In the genomic region with DNA sequence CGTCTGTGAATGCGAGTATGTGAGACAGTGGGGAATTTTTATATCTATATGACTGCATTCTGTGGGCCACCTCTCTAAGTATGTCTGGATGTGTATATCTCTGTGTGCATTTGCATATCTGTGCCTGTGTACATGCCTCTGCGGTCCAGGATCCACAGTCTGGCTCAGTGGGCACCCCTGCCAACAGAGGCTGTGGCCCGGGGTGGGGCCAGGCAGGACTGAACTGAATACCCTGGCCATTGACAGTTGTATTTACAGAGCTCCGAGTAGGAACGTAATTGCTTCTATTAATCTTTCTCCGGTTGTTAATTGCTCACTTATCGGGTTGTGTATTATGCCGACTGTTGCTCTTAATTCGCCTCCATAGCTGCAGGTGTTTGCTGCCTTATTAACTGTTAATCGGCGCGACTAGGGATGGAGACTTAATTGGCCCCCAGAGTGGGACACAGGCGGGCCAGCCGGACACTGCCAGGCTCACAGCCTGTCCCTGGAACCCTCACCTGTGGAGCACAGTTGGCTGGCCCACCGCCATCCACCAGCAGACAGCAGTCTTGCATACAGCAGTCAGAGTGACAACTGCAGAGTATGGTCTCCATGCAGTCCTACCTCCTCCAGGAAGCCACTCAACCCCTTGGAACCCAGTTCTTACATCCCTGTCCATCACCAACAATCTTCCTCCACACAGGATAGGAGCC, we compare ENCODE assay signal across 15 cellular contexts. TPM values are rescaled to one million over a fixed set of nuclear protein-coding genes. Genes with fewer than 3 reads are reported as not detected.
DNase-seq lines count a peak whose midpoint lies in the region; ATAC-seq and TF ChIP-seq lines count a peak whose summit lies in the region.
"Had no signal": no experiment of that assay in that cellular context is flagged by ENCODE, and none has a peak within 500 bp of the region (broad histone marks: within the 10 kb centered on the region; RNA-seq: fewer than 3 reads in every experiment).

No MANE protein-coding gene starts in this region.

- H3K36me3 Mint-ChIP-seq in activated T-helper 17 cell treated with anti-CD3 and anti-CD28 coated beads, Interleukin-2, amount 50 U/mL, for 72 hours (ENCODE audit: low read depth), result no peaks in the 10 kb centered on the region
- H3K36me3 Mint-ChIP-seq in stimulated activated effector memory CD8-positive, alpha-beta T cell treated with anti-CD3 and anti-CD28 coated beads, Interleukin-12 subunit alpha, Interleukin-12 subunit beta, amount 100 ng/mL, for 72 hours, result peaks cover 8% of the 10 kb centered on the region
- H3K36me3 Mint-ChIP-seq: activated naive CD4-positive, alpha-beta T cell treated with anti-CD3 and anti-CD28 coated beads, Interleukin-2, amount 50 U/mL, for 72 hours had no signal

- H3K4me1 Mint-ChIP-seq in activated T-helper 17 cell treated with anti-CD3 and anti-CD28 coated beads, Interleukin-2, amount 50 U/mL, for 72 hours, result peaks cover 8% of the 10 kb centered on the region
- H3K4me1 Mint-ChIP-seq in stimulated activated effector memory CD8-positive, alpha-beta T cell treated with anti-CD3 and anti-CD28 coated beads, Interleukin-12 subunit alpha, Interleukin-12 subunit beta, amount 100 ng/mL, for 72 hours, result peaks cover 20% of the 10 kb centered on the region

- no peak for TF ChIP-seq CTCF in neural cell (IDR thresholded peaks at IDR 0.05; ENCODE audit: poor library complexity, severe bottlenecking)

- TF ChIP-seq RAD21 in neural cell (conservative IDR thresholded peaks at IDR 0.05), result no peak

- H3K9me2 ChIP-seq in neural cell (ENCODE audit: insufficient read depth, low read length), result no peaks in the 10 kb centered on the region

- no peak overlapping the region for H3K4me2 ChIP-seq in neural cell (ENCODE audit: low read length)

- no peaks in the 10 kb centered on the region for H3K9me3 Mint-ChIP-seq in activated T-helper 17 cell treated with anti-CD3 and anti-CD28 coated beads, Interleukin-2, amount 50 U/mL, for 72 hours
- no peaks in the 10 kb centered on the region for H3K9me3 Mint-ChIP-seq in stimulated activated effector memory CD8-positive, alpha-beta T cell treated with anti-CD3 and anti-CD28 coated beads, Interleukin-12 subunit alpha, Interleukin-12 subunit beta, amount 100 ng/mL, for 72 hours
- H3K9me3 Mint-ChIP-seq: activated naive CD4-positive, alpha-beta T cell treated with anti-CD3 and anti-CD28 coated beads, Interleukin-2, amount 50 U/mL, for 72 hours; effector memory CD8-positive, alpha-beta T cell had no signal

- TF ChIP-seq EP300 in neural cell (conservative IDR thresholded peaks at IDR 0.05; ENCODE audit: poor library complexity, severe bottlenecking), result no peak

- peak overlapping the region; percentile 26 for H3K9ac ChIP-seq in neural cell (ENCODE audit: low read length)

- no peaks in the 10 kb centered on the region for H3F3A ChIP-seq in neural cell (ENCODE audit: insufficient read depth, low read length, poor library complexity, severe bottlenecking)

- H3K4me3 Mint-ChIP-seq in activated T-helper 17 cell treated with anti-CD3 and anti-CD28 coated beads, Interleukin-2, amount 50 U/mL, for 72 hours, result no peak overlapping the region
- no peak overlapping the region for H3K4me3 Mint-ChIP-seq in stimulated activated effector memory CD8-positive, alpha-beta T cell treated with anti-CD3 and anti-CD28 coated beads, Interleukin-12 subunit alpha, Interleukin-12 subunit beta, amount 100 ng/mL, for 72 hours

- no peak overlapping the region for H3K27ac ChIP-seq in neural cell (ENCODE audit: low read length)

- H4K20me1 ChIP-seq in neural cell (ENCODE audit: insufficient read depth), result no peaks in the 10 kb centered on the region

- DNase-seq in D341Med (ENCODE audit: low spot score) (peak; percentile 3), NCI-H146 treated with DMSO at 0.1 percent for 48 hours (lab: John Stamatoyannopoulos, UW; ENCODE audit: unreplicated experiment) (peak; percentile 91), DMS79 treated with DMSO at 0.1 percent for 48 hours (lab: John Stamatoyannopoulos, UW) (no peak)
- DNase-seq in stimulated activated effector memory CD8-positive, alpha-beta T cell treated with anti-CD3 and anti-CD28 coated beads, Interleukin-12 subunit alpha, Interleukin-12 subunit beta, amount 100 ng/mL, for 72 hours (ENCODE audit: low spot score in 2 of 2), result no peak
- DNase-seq: DMS53; effector memory CD8-positive, alpha-beta T cell; KBM-7; NCI-H187; NCI-H82; RPMI8226 had no signal

- no peak overlapping the region for H3K4me3 ChIP-seq in neural cell (ENCODE audit: low read length)

- no peaks in the 10 kb centered on the region for H3K9me3 ChIP-seq in neural cell (ENCODE audit: low read length)

- H3K27me3 Mint-ChIP-seq in activated T-helper 17 cell treated with anti-CD3 and anti-CD28 coated beads, Interleukin-2, amount 50 U/mL, for 72 hours, result no peaks in the 10 kb centered on the region

- H3K79me2 ChIP-seq in neural cell (replicated peaks; ENCODE audit: insufficient read depth, low read length), result no peaks in the 10 kb centered on the region

- no peak for ATAC-seq in activated T-helper 17 cell treated with anti-CD3 and anti-CD28 coated beads, Interleukin-2, amount 50 U/mL, for 72 hours (replicated peaks)
- ATAC-seq in GM21529 (IDR thresholded peaks at IDR 0.05; ENCODE audit: unreplicated experiment), result no peak
- no peak for ATAC-seq in HG02870 (IDR thresholded peaks at IDR 0.05; ENCODE audit: unreplicated experiment)
- no peak for ATAC-seq in stimulated activated effector memory CD8-positive, alpha-beta T cell treated with anti-CD3 and anti-CD28 coated beads, Interleukin-12 subunit alpha, Interleukin-12 subunit beta, amount 100 ng/mL, for 72 hours
- ATAC-seq: activated naive CD4-positive, alpha-beta T cell treated with anti-CD3 and anti-CD28 coated beads, Interleukin-2, amount 50 U/mL, for 72 hours; effector memory CD8-positive, alpha-beta T cell had no signal

- no peak overlapping the region for H2AFZ ChIP-seq in neural cell (ENCODE audit: low read depth, low read length)

- no peaks in the 10 kb centered on the region for H3K27me3 ChIP-seq in neural cell (ENCODE audit: insufficient read depth, low read depth, low read length)

- H3K27ac Mint-ChIP-seq in activated T-helper 17 cell treated with anti-CD3 and anti-CD28 coated beads, Interleukin-2, amount 50 U/mL, for 72 hours, result peak overlapping the region; percentile 97
- H3K27ac Mint-ChIP-seq in stimulated activated effector memory CD8-positive, alpha-beta T cell treated with anti-CD3 and anti-CD28 coated beads, Interleukin-12 subunit alpha, Interleukin-12 subunit beta, amount 100 ng/mL, for 72 hours, result no peak overlapping the region

- H3K36me3 ChIP-seq in neural cell (ENCODE audit: insufficient read depth, low read length), result no peaks in the 10 kb centered on the region

TF ChIP-seq in neural cell, 6 proteins besides CTCF, POLR2A, EP300 and RAD21:
- TF ChIP-seq TAF1 (IDR thresholded peaks at IDR 0.05; ENCODE audit: low read depth) (no peak), POLR2AphosphoS5 (IDR thresholded peaks at IDR 0.05) (no peak), EZH2 (IDR thresholded peaks at IDR 0.05; ENCODE audit: borderline replicate concordance, insufficient read depth, low read length, poor library complexity, severe bottlenecking) (no peak), MXI1 (conservative IDR thresholded peaks at IDR 0.05; ENCODE audit: poor library complexity, severe bottlenecking) (no peak), SMC3 (conservative IDR thresholded peaks at IDR 0.05; ENCODE audit: poor library complexity) (no peak)
- TF ChIP-seq, protein P1, sequence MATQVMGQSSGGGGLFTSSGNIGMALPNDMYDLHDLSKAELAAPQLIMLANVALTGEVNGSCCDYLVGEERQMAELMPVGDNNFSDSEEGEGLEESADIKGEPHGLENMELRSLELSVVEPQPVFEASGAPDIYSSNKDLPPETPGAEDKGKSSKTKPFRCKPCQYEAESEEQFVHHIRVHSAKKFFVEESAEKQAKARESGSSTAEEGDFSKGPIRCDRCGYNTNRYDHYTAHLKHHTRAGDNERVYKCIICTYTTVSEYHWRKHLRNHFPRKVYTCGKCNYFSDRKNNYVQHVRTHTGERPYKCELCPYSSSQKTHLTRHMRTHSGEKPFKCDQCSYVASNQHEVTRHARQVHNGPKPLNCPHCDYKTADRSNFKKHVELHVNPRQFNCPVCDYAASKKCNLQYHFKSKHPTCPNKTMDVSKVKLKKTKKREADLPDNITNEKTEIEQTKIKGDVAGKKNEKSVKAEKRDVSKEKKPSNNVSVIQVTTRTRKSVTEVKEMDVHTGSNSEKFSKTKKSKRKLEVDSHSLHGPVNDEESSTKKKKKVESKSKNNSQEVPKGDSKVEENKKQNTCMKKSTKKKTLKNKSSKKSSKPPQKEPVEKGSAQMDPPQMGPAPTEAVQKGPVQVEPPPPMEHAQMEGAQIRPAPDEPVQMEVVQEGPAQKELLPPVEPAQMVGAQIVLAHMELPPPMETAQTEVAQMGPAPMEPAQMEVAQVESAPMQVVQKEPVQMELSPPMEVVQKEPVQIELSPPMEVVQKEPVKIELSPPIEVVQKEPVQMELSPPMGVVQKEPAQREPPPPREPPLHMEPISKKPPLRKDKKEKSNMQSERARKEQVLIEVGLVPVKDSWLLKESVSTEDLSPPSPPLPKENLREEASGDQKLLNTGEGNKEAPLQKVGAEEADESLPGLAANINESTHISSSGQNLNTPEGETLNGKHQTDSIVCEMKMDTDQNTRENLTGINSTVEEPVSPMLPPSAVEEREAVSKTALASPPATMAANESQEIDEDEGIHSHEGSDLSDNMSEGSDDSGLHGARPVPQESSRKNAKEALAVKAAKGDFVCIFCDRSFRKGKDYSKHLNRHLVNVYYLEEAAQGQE (IDR thresholded peaks at IDR 0.05; ENCODE audit: borderline replicate concordance), result no peak

RNA-seq across cellular contexts. Expression of a gene that starts 22.4 kb away (rescaled TPM):
- 1 to 10 TPM in 1 of 2 donors, under 1 TPM in 1; 0.24 to 4.5 TPM for total RNA-seq in activated T-helper 17 cell treated with anti-CD3 and anti-CD28 coated beads, Interleukin-2, amount 50 U/mL, for 72 hours
- polyA plus RNA-seq in neural cell, result 45.0 and 51.8 TPM in 2 replicates
- 57.1 and 63.8 TPM in 2 replicates for polyA minus RNA-seq in neural cell

RNA-seq across cellular contexts. Expression of a gene that starts 29.3 kb away (rescaled TPM):
- total RNA-seq in activated T-helper 17 cell treated with anti-CD3 and anti-CD28 coated beads, Interleukin-2, amount 50 U/mL, for 72 hours, result 1 to 10 TPM in 1 of 2 donors, under 1 TPM in 1; 0.84 to 1.8 TPM
- not detected in 2 replicates for polyA plus RNA-seq in neural cell
- polyA minus RNA-seq in neural cell, result not detected in 2 replicates

Comparison
In these comparisons a context has a peak if more than half of its experiments do, and no peak if none do; other contexts are left out.
1. DNase-seq: peak in D341Med (single experiment) and NCI-H146 treated with DMSO at 0.1 percent for 48 hours (single experiment); none in DMS79 treated with DMSO at 0.1 percent for 48 hours (single experiment) and stimulated activated effector memory CD8-positive, alpha-beta T cell treated with anti-CD3 and anti-CD28 coated beads, Interleukin-12 subunit alpha, Interleukin-12 subunit beta, amount 100 ng/mL, for 72 hours (0 of 2).